Comparison of ENCODE assay signal across 1 cellular context in the genomic region with DNA sequence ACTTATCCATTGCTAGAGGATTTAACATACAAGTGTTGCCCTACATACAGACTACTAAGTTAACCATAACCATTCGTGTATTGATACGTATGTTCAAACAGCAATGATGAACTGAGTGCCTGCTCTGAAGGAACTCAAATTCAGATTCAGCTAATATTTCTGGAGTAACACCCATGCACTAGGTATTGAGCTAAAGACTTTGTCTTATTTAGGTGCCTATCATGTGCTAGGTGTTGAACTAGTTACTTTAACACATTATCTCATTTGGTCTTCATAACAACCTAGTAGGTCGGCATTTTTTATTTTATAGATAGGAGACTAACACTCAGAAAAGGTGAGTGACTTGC.
TF ChIP-seq lines count a peak whose summit lies in the region.

No MANE protein-coding gene starts in this region.

TF ChIP-seq in HepG2, 621 proteins besides CTCF, POLR2A, EP300 and RAD21:
- TF ChIP-seq YEATS2 (CRISPR knock-in tag; IDR thresholded peaks at IDR 0.05; ENCODE audit: borderline replicate concordance): no peak
